Comparison of ENCODE assay signal across 11 cellular contexts in genomic region chr22:31952094-31952401, GRCh38. TPM values are rescaled to one million over a fixed set of nuclear protein-coding genes. Genes with fewer than 3 reads are reported as not detected.
DNase-seq lines count a peak whose midpoint lies in the region; ATAC-seq, FAIRE-seq and TF ChIP-seq lines count a peak whose summit lies in the region.
"Had no signal": no experiment of that assay in that cellular context is flagged by ENCODE, and none has a peak within 500 bp of the region (broad histone marks: within the 10 kb centered on the region; RNA-seq: fewer than 3 reads in every experiment).

No MANE protein-coding gene starts in this region.

- H3K9me3 ChIP-seq in K562 (replicated peaks; ENCODE audit: control insufficient read depth, insufficient read depth, low read depth, low read length) = no peaks in the 10 kb centered on the region
- H3K9me3 ChIP-seq in right lobe of liver = no peaks in the 10 kb centered on the region

- H3K27ac ChIP-seq in K562 (ENCODE audit: extremely low read depth, low read depth, low read length) = no peak overlapping the region; the same call in 2 of the 3 replicates
- H3K27ac ChIP-seq in right lobe of liver = peak overlapping the region in 1 of 3 donors; percentile 40

- no TSS peak for BruUV-seq in K562 (replicated peaks; lab: Mats Ljungman, UMichigan)

- WGBS in K562 (ENCODE audit: insufficient coverage, low coverage, missing lambda C conversion rate) = 54% methylated on average over 2 of the region's 2 CpGs
- WGBS in right lobe of liver (ENCODE audit: insufficient coverage, low coverage, low lambda C conversion rate, missing lambda C conversion rate) = 71% methylated on average over 2 of the region's 2 CpGs

- H3K9me1 ChIP-seq in K562 (ENCODE audit: control insufficient read depth, insufficient read depth, low read length) = peaks cover 14% of the 10 kb centered on the region

- H3K4me3 ChIP-seq in K562 (no peak overlapping the region), right lobe of liver (no peak overlapping the region)

- DNase-seq in stimulated activated naive CD8-positive, alpha-beta T cell treated with anti-CD3 and anti-CD28 coated beads, Interleukin-15, amount 100 ng/mL, for 72 hours = no peak
- no peak for DNase-seq in K562 (ENCODE audit: extremely low read depth in 1 of 4, low spot score in 3 of 4)
- DNase-seq in right lobe of liver = no peak
- DNase-seq in NCI-H187 (lab: John Stamatoyannopoulos, UW) = no peak
- no peak for DNase-seq in GM10248 (ENCODE audit: extremely low spot score)
- no peak for DNase-seq in nephron progenitor cell
- DNase-seq: islet precursor cell, NCI-H2029 treated with DMSO at 0.1 percent for 48 hours had no signal

- H3K36me3 Mint-ChIP-seq in stimulated activated naive CD8-positive, alpha-beta T cell treated with anti-CD3 and anti-CD28 coated beads, Interleukin-15, Interleukin-2, amounts not matched to agents 100 ng/mL and 50 ng/mL, for 24 hours (ENCODE audit: low read depth) = peaks cover 81% of the 10 kb centered on the region
- peaks cover 77% of the 10 kb centered on the region for H3K36me3 Mint-ChIP-seq in nephron progenitor cell (ENCODE audit: low read depth)

- peaks cover 49% of the 10 kb centered on the region for H4K20me1 ChIP-seq in K562 (replicated peaks; ENCODE audit: control insufficient read depth, insufficient read depth, low read length)

- no peaks in the 10 kb centered on the region for H3K27me3 Mint-ChIP-seq in stimulated activated naive CD8-positive, alpha-beta T cell treated with anti-CD3 and anti-CD28 coated beads, Interleukin-15, Interleukin-2, amounts not matched to agents 100 ng/mL and 50 ng/mL, for 24 hours
- H3K27me3 Mint-ChIP-seq in stimulated activated naive CD8-positive, alpha-beta T cell treated with anti-CD3 and anti-CD28 coated beads, Interleukin-15, amount 100 ng/mL, for 72 hours = no peaks in the 10 kb centered on the region
- no peaks in the 10 kb centered on the region for H3K27me3 Mint-ChIP-seq in nephron progenitor cell (ENCODE audit: low read depth, poor library complexity)

- peak in 1 of 2 experiments; percentile 22; a peak in 1 of 4 replicates for TF ChIP-seq RAD21 in K562 (CRISPR knock-in tag; conservative IDR thresholded peaks at IDR 0.05 in 1 of 2, IDR thresholded peaks at IDR 0.05 in 1 of 2)

- no peak for FAIRE-seq in K562 (lab: Jason Lieb, UNC)

- peaks cover 93% of the 10 kb centered on the region for H3K79me2 ChIP-seq in K562 (ENCODE audit: control insufficient read depth, insufficient read depth, low read length)

- H3K4me3 Mint-ChIP-seq in stimulated activated naive CD8-positive, alpha-beta T cell treated with anti-CD3 and anti-CD28 coated beads, Interleukin-15, Interleukin-2, amounts not matched to agents 100 ng/mL and 50 ng/mL, for 24 hours = peak overlapping the region; percentile 12
- no peak overlapping the region for H3K4me3 Mint-ChIP-seq in stimulated activated naive CD8-positive, alpha-beta T cell treated with anti-CD3 and anti-CD28 coated beads, Interleukin-15, amount 100 ng/mL, for 72 hours
- no peak overlapping the region for H3K4me3 Mint-ChIP-seq in nephron progenitor cell

- peaks cover 7 to 16% of the 10 kb centered on the region in 2 experiments; a peak in 3 of 5 replicates for H3K4me1 ChIP-seq in K562 (replicated peaks in 1 of 2; ENCODE audit: control insufficient read depth in 2 of 2, insufficient read depth in 2 of 2, low read length in 2 of 2)
- H3K4me1 ChIP-seq in right lobe of liver = peaks cover 0 to 20% (median 1%) of the 10 kb centered on the region in 4 donors

- H3K27ac Mint-ChIP-seq in stimulated activated naive CD8-positive, alpha-beta T cell treated with anti-CD3 and anti-CD28 coated beads, Interleukin-15, Interleukin-2, amounts not matched to agents 100 ng/mL and 50 ng/mL, for 24 hours = peak overlapping the region; percentile 73
- peak overlapping the region in 1 of 2 donors; percentile 48 for H3K27ac Mint-ChIP-seq in stimulated activated naive CD8-positive, alpha-beta T cell treated with anti-CD3 and anti-CD28 coated beads, Interleukin-15, amount 100 ng/mL, for 72 hours
- H3K27ac Mint-ChIP-seq in nephron progenitor cell = no peak overlapping the region

- no peak for TF ChIP-seq EP300 in K562 (IDR thresholded peaks at IDR 0.05; ENCODE audit: low read length)

- 0 out of 6 replicates have a peak, but pooled peaks of 1 of the 3 experiments have one; percentile 11 for TF ChIP-seq CTCF in K562 (IDR thresholded peaks at IDR 0.05 in 2 of 3, conservative IDR thresholded peaks at IDR 0.05 in 1 of 3; ENCODE audit: insufficient read depth in 2 of 3, low read depth in 1 of 3, low read length in 3 of 3)
- no peak for TF ChIP-seq CTCF in right lobe of liver (IDR thresholded peaks at IDR 0.05)
- TF ChIP-seq CTCF in GM10248 (IDR thresholded peaks at IDR 0.05; ENCODE audit: control extremely low read depth, extremely low read depth, low read depth, missing control alignments) = no peak
- no peak for TF ChIP-seq CTCF in nephron progenitor cell (IDR thresholded peaks at IDR 0.05)

- no peaks in the 10 kb centered on the region for H3K9me3 Mint-ChIP-seq in stimulated activated naive CD8-positive, alpha-beta T cell treated with anti-CD3 and anti-CD28 coated beads, Interleukin-15, Interleukin-2, amounts not matched to agents 100 ng/mL and 50 ng/mL, for 24 hours
- H3K9me3 Mint-ChIP-seq in stimulated activated naive CD8-positive, alpha-beta T cell treated with anti-CD3 and anti-CD28 coated beads, Interleukin-15, amount 100 ng/mL, for 72 hours = no peaks in the 10 kb centered on the region
- no peaks in the 10 kb centered on the region for H3K9me3 Mint-ChIP-seq in nephron progenitor cell
- H3K9me3 Mint-ChIP-seq: T-helper 2 cell treated with Interferon-gamma antibody and Interleukin-4, amounts not matched to agents 5 μg/mL and 100 μg/mL, for 36 hours had no signal

- in situ Hi-C loops in K562 (cut with MboI) = no loop called here

- intact Hi-C loops in K562 (cut with micrococcal nuclease) = no loop called here
- intact Hi-C loops in right lobe of liver (cut with DNase I) = no loop called here

- no peak overlapping the region for H2AFZ ChIP-seq in K562 (ENCODE audit: low read depth, low read length)

- H3K9ac ChIP-seq in K562 (ENCODE audit: insufficient read depth in 1 of 2, low read depth in 2 of 2, low read length in 2 of 2) = no peak overlapping the region

- H3K36me3 ChIP-seq in K562 (ENCODE audit: control insufficient read depth, insufficient read depth, low read length) (peaks cover 96% of the 10 kb centered on the region), right lobe of liver (peaks cover 0 to 16% (median 11%) of the 10 kb centered on the region in 4 donors)

- H3K4me2 ChIP-seq in K562 (ENCODE audit: insufficient read depth, low read length) = peak overlapping the region; percentile 46

- H3K4me1 Mint-ChIP-seq in stimulated activated naive CD8-positive, alpha-beta T cell treated with anti-CD3 and anti-CD28 coated beads, Interleukin-15, Interleukin-2, amounts not matched to agents 100 ng/mL and 50 ng/mL, for 24 hours (ENCODE audit: low read depth) = peaks cover 83% of the 10 kb centered on the region
- H3K4me1 Mint-ChIP-seq in stimulated activated naive CD8-positive, alpha-beta T cell treated with anti-CD3 and anti-CD28 coated beads, Interleukin-15, amount 100 ng/mL, for 72 hours = peaks cover 83% of the 10 kb centered on the region
- peaks cover 46% of the 10 kb centered on the region for H3K4me1 Mint-ChIP-seq in nephron progenitor cell

- ATAC-seq in stimulated activated naive CD8-positive, alpha-beta T cell treated with anti-CD3 and anti-CD28 coated beads, Interleukin-15, amount 100 ng/mL, for 72 hours = no peak
- ATAC-seq in K562 (peak; percentile 20; the same call in 1 of the 3 replicates), right lobe of liver (peak in 3 of 4 donors; percentile 23 to 37 (median 33)), HG03342 (IDR thresholded peaks at IDR 0.05; ENCODE audit: unreplicated experiment) (no peak)

- POLR2A ChIA-PET in K562 (lab: Yijun Ruan, JAX) (interaction anchor here (1.1 kb wide), 1 partner anchor 10 kb away, joined by 5 read pairs; no protein-coding TSS in a partner anchor), GM10248 (lab: Yijun Ruan, JAX) (no interaction called here)

- no peak for TF ChIP-seq POLR2A in K562 (conservative IDR thresholded peaks at IDR 0.05)
- no peak for TF ChIP-seq POLR2A in right lobe of liver (IDR thresholded peaks at IDR 0.05)

- no peaks in the 10 kb centered on the region for H3K27me3 ChIP-seq in K562 (ENCODE audit: control insufficient read depth in 2 of 2, insufficient read depth in 2 of 2, low read length in 2 of 2)
- no peaks in the 10 kb centered on the region for H3K27me3 ChIP-seq in right lobe of liver

- CTCF ChIA-PET in K562 (lab: Yijun Ruan, JAX; ENCODE audit: low intra/inter-chr PET ratio) = no interaction called here
- CTCF ChIA-PET in GM10248 (lab: Yijun Ruan, JAX) = interaction anchor here (1.2 to 1.5 kb wide), 2 partner anchors 10 to 18 kb away, joined by 6 to 10 read pairs; no protein-coding TSS in a partner anchor

TF ChIP-seq in K562, 482 proteins besides CTCF, POLR2A, EP300 and RAD21 (continues in another document):
- TF ChIP-seq IRF1 (CRISPR knock-in tag; IDR thresholded peaks at IDR 0.05; ENCODE audit: borderline replicate concordance) = no peak
- no peak for TF ChIP-seq ZNF143 (CRISPR knock-in tag; IDR thresholded peaks at IDR 0.05)

RNA-seq across cellular contexts. Expression of gene YWHAH, which starts 7.7 kb away (rescaled TPM):
- 39.0 and 61.0 TPM in 2 replicates for total RNA-seq in K562 (2011; cell fraction: chromatin; rRNA removed; ENCODE audit: low replicate concordance)
- total RNA-seq in K562 (2011; cell fraction: nucleolus; rRNA removed) = 24.5 and 26.3 TPM in 2 replicates
- total RNA-seq in K562 (2011; cell fraction: nucleoplasm; rRNA removed) = 31.3 and 37.5 TPM in 2 replicates
- total RNA-seq in K562 (2014; rRNA removed) (97.3 and 109 TPM in 2 replicates), K562 (2014; rRNA removed; fragmentation: Illumina TruSeq; extraction: Trizol) (140 and 203 TPM in 2 replicates), K562 (2015; rRNA removed; fragmentation: Illumina TruSeq; extraction: Trizol) (106 and 114 TPM in 2 replicates), K562 (2021) (141 and 162 TPM in 2 replicates), right lobe of liver (10 to 100 TPM; 35.8 to 97.5 (median 59.1) TPM)
- polyA plus RNA-seq in K562 (2011; rRNA removed) (100 and 119 TPM in 2 replicates), K562 (2014; fragmentation: Illumina TruSeq; extraction: Trizol) (171 and 177 TPM in 2 replicates), K562 (2014; fragmentation: Nextera tagmentation; extraction: Ambion mirVana) (10 to 100 TPM; 32.0 to 39.6 TPM), K562 (2014; rRNA removed) (105 and 106 TPM in 2 replicates)
- polyA plus RNA-seq in K562 (2011; cell fraction: cytosol; rRNA removed) = 104 and 112 TPM in 2 replicates
- 42.9 and 49.4 TPM in 2 replicates for polyA plus RNA-seq in K562 (2011; cell fraction: nucleus; rRNA removed)
- 72.8 and 107 TPM in 2 replicates for polyA plus RNA-seq in K562 (2012)
- polyA minus RNA-seq in K562 (2011; rRNA and poly(A)+ RNA removed) = 72.4 and 90.3 TPM in 2 replicates
- 43.7 and 66.7 TPM in 2 replicates for polyA minus RNA-seq in K562 (2011; cell fraction: cytosol; rRNA and poly(A)+ RNA removed)
- 13.2 and 25.0 TPM in 2 replicates for polyA minus RNA-seq in K562 (2011; cell fraction: nucleus; rRNA and poly(A)+ RNA removed)

Comparison
In these comparisons a context has a peak if more than half of its experiments do, and no peak if none do; other contexts are left out.
1. ATAC-seq: peak in K562 (single experiment) and right lobe of liver (3 of 4); none in stimulated activated naive CD8-positive, alpha-beta T cell treated with anti-CD3 and anti-CD28 coated beads, Interleukin-15, amount 100 ng/mL, for 72 hours (single experiment) and HG03342 (single experiment).